In the genomic region with DNA sequence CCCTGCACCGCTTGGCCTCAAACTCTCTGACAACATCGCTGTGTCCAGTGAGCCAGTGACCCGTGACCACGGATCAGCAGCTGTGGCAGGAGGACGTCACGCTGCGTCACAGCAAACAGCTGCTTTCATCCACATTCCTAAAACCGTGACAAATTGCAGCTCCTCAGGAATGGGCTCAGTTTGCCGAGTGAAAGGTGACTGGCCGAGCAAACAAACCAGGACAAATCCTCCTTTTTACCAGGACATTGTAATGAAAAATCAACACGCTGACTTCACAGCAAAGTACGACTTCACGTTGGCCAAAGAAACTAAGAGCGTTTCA, we compare ENCODE assay signal across 15 cellular contexts. TPM values are rescaled to one million over a fixed set of nuclear protein-coding genes. Genes with fewer than 3 reads are reported as not detected.
DNase-seq lines count a peak whose midpoint lies in the region; ATAC-seq and TF ChIP-seq lines count a peak whose summit lies in the region.
"Had no signal": no experiment of that assay in that cellular context is flagged by ENCODE, and none has a peak within 500 bp of the region (broad histone marks: within the 10 kb centered on the region; RNA-seq: fewer than 3 reads in every experiment).

No MANE protein-coding gene starts in this region.

- no peaks in the 10 kb centered on the region for H3K79me2 ChIP-seq in OCI-LY7 (ENCODE audit: insufficient read depth, low read depth, low read length)

- H3K36me3 Mint-ChIP-seq in progenitor cell of endocrine pancreas (ENCODE audit: insufficient read depth): peaks cover 12% of the 10 kb centered on the region
- no peaks in the 10 kb centered on the region for H3K36me3 Mint-ChIP-seq in activated CD4-positive, alpha-beta T cell treated with anti-CD3 and anti-CD28 coated beads for 36 hours (ENCODE audit: low read depth)
- H3K36me3 Mint-ChIP-seq: memory B cell had no signal

- POLR2A ChIA-PET in OCI-LY7 (lab: Charles Lee): no interaction called here
- POLR2A ChIA-PET in activated CD4-positive, alpha-beta T cell treated with anti-CD3 and anti-CD28 coated beads for 36 hours (lab: Charles Lee): no interaction called here

- intact Hi-C loops in OCI-LY7 (cut with micrococcal nuclease; ENCODE audit: unreplicated experiment): no loop called here
- intact Hi-C loops in activated CD4-positive, alpha-beta T cell treated with anti-CD3 and anti-CD28 coated beads for 36 hours (cut with DNase I, micrococcal nuclease): no loop called here

- DNase-seq in ELR (ENCODE audit: low read depth): peak; percentile 72
- DNase-seq in SJCRH30: peak; percentile 99 to 100
- peak; percentile 46 for DNase-seq in iris pigment epithelial cell (ENCODE audit: low read depth)
- no peak for DNase-seq in progenitor cell of endocrine pancreas (ENCODE audit: low spot score, unreplicated experiment)
- no peak for DNase-seq in OCI-LY7 (ENCODE audit: low spot score)
- DNase-seq in activated CD4-positive, alpha-beta T cell treated with anti-CD3 and anti-CD28 coated beads for 36 hours: no peak
- DNase-seq in NCI-H2227 treated with DMSO at 0.1 percent for 48 hours (lab: John Stamatoyannopoulos, UW): no peak
- DNase-seq: activated CD4-positive, alpha-beta memory T cell treated with anti-CD3 and anti-CD28 coated beads, Interleukin-2, amount 10 ng/mL, durations not matched to agents 7 days and 5 days; activated gamma-delta T cell; MV-4-11; stimulated activated naive CD8-positive, alpha-beta T cell treated with anti-CD3 and anti-CD28 coated beads, Interleukin-15, Interleukin-2, amounts not matched to agents 100 U/mL and 50 U/mL, for 24 hours had no signal

- CTCF ChIA-PET in OCI-LY7 (lab: Charles Lee; ENCODE audit: unreplicated experiment): no interaction called here
- CTCF ChIA-PET in activated CD4-positive, alpha-beta T cell treated with anti-CD3 and anti-CD28 coated beads for 36 hours (lab: Charles Lee): no interaction called here

- H3K27me3 ChIP-seq in SJCRH30: no peaks in the 10 kb centered on the region

- no peak overlapping the region for H2AFZ ChIP-seq in OCI-LY7 (ENCODE audit: low read length)

- H3K9me3 ChIP-seq in SJCRH30 (replicated peaks) (no peaks in the 10 kb centered on the region), OCI-LY7 (ENCODE audit: low read length) (no peaks in the 10 kb centered on the region)

- H3K27me3 Mint-ChIP-seq in progenitor cell of endocrine pancreas: no peaks in the 10 kb centered on the region
- no peaks in the 10 kb centered on the region for H3K27me3 Mint-ChIP-seq in activated CD4-positive, alpha-beta T cell treated with anti-CD3 and anti-CD28 coated beads for 36 hours
- H3K27me3 Mint-ChIP-seq: activated CD4-positive, alpha-beta memory T cell treated with anti-CD3 and anti-CD28 coated beads, Interleukin-2, amount 10 ng/mL, durations not matched to agents 7 days and 5 days; B cell; central memory CD8-positive, alpha-beta T cell had no signal

- ATAC-seq in activated CD4-positive, alpha-beta T cell treated with anti-CD3 and anti-CD28 coated beads for 36 hours: no peak
- ATAC-seq in HG02610 (IDR thresholded peaks at IDR 0.05; ENCODE audit: unreplicated experiment): no peak
- ATAC-seq: stimulated activated naive CD8-positive, alpha-beta T cell treated with anti-CD3 and anti-CD28 coated beads, Interleukin-15, Interleukin-2, amounts not matched to agents 100 U/mL and 50 U/mL, for 24 hours had no signal

- H3K4me3 ChIP-seq in SJCRH30: peak overlapping the region; percentile 3
- no peak overlapping the region for H3K4me3 ChIP-seq in OCI-LY7 (ENCODE audit: low read depth, low read length, poor library complexity, severe bottlenecking)

- H3K27ac Mint-ChIP-seq in progenitor cell of endocrine pancreas: peak overlapping the region; percentile 90
- no peak overlapping the region for H3K27ac Mint-ChIP-seq in activated CD4-positive, alpha-beta T cell treated with anti-CD3 and anti-CD28 coated beads for 36 hours
- H3K27ac Mint-ChIP-seq: activated CD4-positive, alpha-beta memory T cell treated with anti-CD3 and anti-CD28 coated beads, Interleukin-2, amount 10 ng/mL, durations not matched to agents 7 days and 5 days; B cell; memory B cell had no signal

- H3K36me3 ChIP-seq in SJCRH30: peaks cover 55% of the 10 kb centered on the region
- H3K36me3 ChIP-seq in OCI-LY7 (ENCODE audit: insufficient read depth, low read length): no peaks in the 10 kb centered on the region

- no TSS peak for BruUV-seq in OCI-LY7 (replicated peaks; lab: Mats Ljungman, UMichigan)

- no peaks in the 10 kb centered on the region for H3K9me2 ChIP-seq in OCI-LY7 (ENCODE audit: insufficient read depth, low read length)

- H3K4me1 ChIP-seq in SJCRH30 (peaks cover 80% of the 10 kb centered on the region), OCI-LY7 (ENCODE audit: insufficient read depth, low read length, poor library complexity, severe bottlenecking) (no peaks in the 10 kb centered on the region)

- no peak overlapping the region for H3K4me2 ChIP-seq in OCI-LY7 (ENCODE audit: low read length)

- H3K9me3 Mint-ChIP-seq in progenitor cell of endocrine pancreas (ENCODE audit: low read depth): no peaks in the 10 kb centered on the region
- H3K9me3 Mint-ChIP-seq in activated CD4-positive, alpha-beta T cell treated with anti-CD3 and anti-CD28 coated beads for 36 hours (ENCODE audit: low read depth): no peaks in the 10 kb centered on the region
- H3K9me3 Mint-ChIP-seq: activated CD4-positive, alpha-beta memory T cell treated with anti-CD3 and anti-CD28 coated beads, Interleukin-2, amount 10 ng/mL, durations not matched to agents 7 days and 5 days; central memory CD8-positive, alpha-beta T cell; memory B cell had no signal

- H4K20me1 ChIP-seq in OCI-LY7 (ENCODE audit: insufficient read depth, low read length): no peaks in the 10 kb centered on the region

- peak overlapping the region; percentile 4 for H3K4me3 Mint-ChIP-seq in progenitor cell of endocrine pancreas (ENCODE audit: low read depth)
- no peak overlapping the region for H3K4me3 Mint-ChIP-seq in activated CD4-positive, alpha-beta T cell treated with anti-CD3 and anti-CD28 coated beads for 36 hours
- H3K4me3 Mint-ChIP-seq: activated CD4-positive, alpha-beta memory T cell treated with anti-CD3 and anti-CD28 coated beads, Interleukin-2, amount 10 ng/mL, durations not matched to agents 7 days and 5 days; B cell; central memory CD8-positive, alpha-beta T cell; memory B cell had no signal

- TF ChIP-seq CTCF in progenitor cell of endocrine pancreas (IDR thresholded peaks at IDR 0.05; ENCODE audit: unreplicated experiment) (no peak), OCI-LY7 (conservative IDR thresholded peaks at IDR 0.05; ENCODE audit: low read length) (no peak)

- H3K27ac ChIP-seq in SJCRH30: peak overlapping the region; percentile 100
- no peak overlapping the region for H3K27ac ChIP-seq in OCI-LY7 (ENCODE audit: low read depth, low read length, poor library complexity, severe bottlenecking)

- peaks cover 20% of the 10 kb centered on the region for H3K4me1 Mint-ChIP-seq in progenitor cell of endocrine pancreas (ENCODE audit: low read depth)
- H3K4me1 Mint-ChIP-seq in activated CD4-positive, alpha-beta T cell treated with anti-CD3 and anti-CD28 coated beads for 36 hours: no peaks in the 10 kb centered on the region
- H3K4me1 Mint-ChIP-seq: activated CD4-positive, alpha-beta memory T cell treated with anti-CD3 and anti-CD28 coated beads, Interleukin-2, amount 10 ng/mL, durations not matched to agents 7 days and 5 days; B cell; central memory CD8-positive, alpha-beta T cell; memory B cell had no signal

RNA-seq across cellular contexts. Expression of gene PXDN, which starts 57.6 kb away (rescaled TPM):
- total RNA-seq in SJCRH30 (2014; rRNA removed; shearing (Covaris generic)): 312 and 322 TPM in 2 replicates
- total RNA-seq in progenitor cell of endocrine pancreas (242 and 256 TPM in 2 replicates), OCI-LY7 (2022) (not detected in 2 replicates)
- not detected in 2 replicates for total RNA-seq in OCI-LY7 (2014; rRNA removed; shearing (Covaris generic))
- total RNA-seq in activated CD4-positive, alpha-beta T cell treated with anti-CD3 and anti-CD28 coated beads for 36 hours: under 1 TPM; 0.37 to 0.81 TPM
- total RNA-seq: activated CD4-positive, alpha-beta memory T cell treated with anti-CD3 and anti-CD28 coated beads, Interleukin-2, amount 10 ng/mL, durations not matched to agents 7 days and 5 days had no signal

Comparison
In these comparisons a context has a peak if more than half of its experiments do, and no peak if none do; other contexts are left out.
1. DNase-seq: peak in ELR (single experiment), SJCRH30 (2 of 2) and iris pigment epithelial cell (single experiment); none in progenitor cell of endocrine pancreas (single experiment), OCI-LY7 (single experiment), activated CD4-positive, alpha-beta T cell treated with anti-CD3 and anti-CD28 coated beads for 36 hours (single experiment) and NCI-H2227 treated with DMSO at 0.1 percent for 48 hours (single experiment).
2. RNA of gene PXDN, which starts 57.6 kb away (total RNA-seq): 312 to 322 TPM in SJCRH30 and 242 to 256 TPM in progenitor cell of endocrine pancreas; 0.37 to 0.81 TPM in activated CD4-positive, alpha-beta T cell treated with anti-CD3 and anti-CD28 coated beads for 36 hours and not detected in OCI-LY7; every median in the first group is over 100 times any median in the second.